In the genomic region with DNA sequence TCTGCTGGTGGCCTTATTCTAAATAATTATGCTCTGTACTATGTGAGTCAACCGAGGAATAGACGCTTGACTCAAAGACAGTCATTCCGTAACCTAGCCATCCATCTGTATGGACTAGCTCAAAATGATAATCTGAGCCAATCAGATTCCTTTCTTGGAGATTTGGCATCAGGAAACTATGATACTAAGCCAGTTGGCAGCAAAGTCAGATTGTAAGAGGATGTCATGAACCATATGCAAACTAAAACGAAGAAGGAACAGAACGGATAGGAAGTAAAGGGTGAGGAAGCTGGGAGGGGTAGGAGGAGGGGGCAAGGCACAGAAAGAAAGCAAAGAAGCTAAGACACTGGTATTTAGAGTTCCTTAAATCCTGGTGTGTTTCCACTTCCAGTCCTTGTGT, we compare ENCODE assay signal across 9 cellular contexts. TPM values are rescaled to one million over a fixed set of nuclear protein-coding genes. Genes with fewer than 3 reads are reported as not detected.
A peak's percentile ranks its signal among the peaks of the same experiment; 100 is the strongest.
DNase-seq lines count a peak whose midpoint lies in the region; ATAC-seq and TF ChIP-seq lines count a peak whose summit lies in the region.
"Had no signal": no experiment of that assay in that cellular context is flagged by ENCODE, and none has a peak within 500 bp of the region (broad histone marks: within the 10 kb centered on the region; RNA-seq: fewer than 3 reads in every experiment).

No MANE protein-coding gene starts in this region.

- intact Hi-C loops in esophagus squamous epithelium (cut with DNase I) = no loop called here
- intact Hi-C loops in activated CD8-positive, alpha-beta T cell treated with anti-CD3 and anti-CD28 coated beads for 36 hours (cut with micrococcal nuclease) = no loop called here

- peaks cover 7% of the 10 kb centered on the region for H3K4me1 Mint-ChIP-seq in T-helper 17 cell
- peaks cover 30% of the 10 kb centered on the region for H3K4me1 Mint-ChIP-seq in nephron
- peaks cover 11% of the 10 kb centered on the region for H3K4me1 Mint-ChIP-seq in activated CD8-positive, alpha-beta T cell treated with anti-CD3 and anti-CD28 coated beads for 36 hours (ENCODE audit: low read depth)

- TF ChIP-seq CTCF in nephron (IDR thresholded peaks at IDR 0.05; ENCODE audit: unreplicated experiment in 3 of 3) (no peak), esophagus squamous epithelium (IDR thresholded peaks at IDR 0.05) (no peak), suprapubic skin (IDR thresholded peaks at IDR 0.05) (no peak)
- no peak for TF ChIP-seq CTCF in activated CD8-positive, alpha-beta T cell treated with anti-CD3 and anti-CD28 coated beads for 36 hours (IDR thresholded peaks at IDR 0.05)

- H3K9me3 Mint-ChIP-seq in nephron = no peaks in the 10 kb centered on the region
- H3K9me3 Mint-ChIP-seq in activated CD8-positive, alpha-beta T cell treated with anti-CD3 and anti-CD28 coated beads for 36 hours = no peaks in the 10 kb centered on the region

- H3K27me3 Mint-ChIP-seq in T-helper 17 cell (peaks cover 14% of the 10 kb centered on the region), nephron (ENCODE audit: low read depth) (no peaks in the 10 kb centered on the region)
- no peaks in the 10 kb centered on the region for H3K27me3 Mint-ChIP-seq in activated CD8-positive, alpha-beta T cell treated with anti-CD3 and anti-CD28 coated beads for 36 hours

- ATAC-seq in GM18909 (IDR thresholded peaks at IDR 0.05; ENCODE audit: poor library complexity, unreplicated experiment) (peak; percentile 69), HG02623 (IDR thresholded peaks at IDR 0.05; ENCODE audit: unreplicated experiment) (peak; percentile 62), T-helper 17 cell (no peak)
- no peak for ATAC-seq in activated CD8-positive, alpha-beta T cell treated with anti-CD3 and anti-CD28 coated beads for 36 hours

- peak overlapping the region; percentile 67 for H3K4me3 Mint-ChIP-seq in T-helper 17 cell
- peak overlapping the region in 1 of 3 experiments; percentile 5 for H3K4me3 Mint-ChIP-seq in nephron
- no peak overlapping the region for H3K4me3 Mint-ChIP-seq in activated CD8-positive, alpha-beta T cell treated with anti-CD3 and anti-CD28 coated beads for 36 hours

- CTCF ChIA-PET in activated CD8-positive, alpha-beta T cell treated with anti-CD3 and anti-CD28 coated beads for 36 hours (lab: Charles Lee) = interaction anchor here (1.0 to 1.3 kb wide), 2 partner anchors 11 to 464 kb away, joined by 3 to 4 read pairs; a partner anchor contains a TSS

- H3K36me3 ChIP-seq in esophagus squamous epithelium (no peaks in the 10 kb centered on the region), suprapubic skin (no peaks in the 10 kb centered on the region)

- H3K36me3 Mint-ChIP-seq in T-helper 17 cell (ENCODE audit: low read depth) (peaks cover 2% of the 10 kb centered on the region), nephron (ENCODE audit: low read depth) (no peaks in the 10 kb centered on the region)
- H3K36me3 Mint-ChIP-seq in activated CD8-positive, alpha-beta T cell treated with anti-CD3 and anti-CD28 coated beads for 36 hours (ENCODE audit: low read depth) = no peaks in the 10 kb centered on the region

- H3K9me3 ChIP-seq in T-helper 17 cell (ENCODE audit: control insufficient read depth, low read length, poor library complexity, severe bottlenecking) = no peaks in the 10 kb centered on the region
- H3K9me3 ChIP-seq in esophagus squamous epithelium = no peaks in the 10 kb centered on the region
- H3K9me3 ChIP-seq in suprapubic skin = no peaks in the 10 kb centered on the region

- no peaks in the 10 kb centered on the region for H3K27me3 ChIP-seq in esophagus squamous epithelium
- no peaks in the 10 kb centered on the region for H3K27me3 ChIP-seq in suprapubic skin

- TF ChIP-seq POLR2A in esophagus squamous epithelium (IDR thresholded peaks at IDR 0.05) = no peak
- TF ChIP-seq POLR2A in suprapubic skin (IDR thresholded peaks at IDR 0.05) = no peak

- 23 to 27% methylated on average over 5 of the region's 5 CpGs for WGBS in esophagus squamous epithelium, 2 donors
- 36% methylated on average over 5 of the region's 5 CpGs for WGBS in suprapubic skin

- DNase-seq in T-helper 17 cell (no peak), NCI-H146 (lab: John Stamatoyannopoulos, UW) (no peak), esophagus squamous epithelium (lab: John Stamatoyannopoulos, UW) (no peak), suprapubic skin (ENCODE audit: low spot score in 2 of 2) (no peak)
- DNase-seq in activated CD8-positive, alpha-beta T cell treated with anti-CD3 and anti-CD28 coated beads for 36 hours = no peak
- DNase-seq: NCI-H2171 had no signal

- no peak overlapping the region for H3K4me3 ChIP-seq in esophagus squamous epithelium
- H3K4me3 ChIP-seq in suprapubic skin = no peak overlapping the region

- H3K27ac ChIP-seq in esophagus squamous epithelium (no peak overlapping the region), suprapubic skin (no peak overlapping the region)

- peaks cover 0 to 25% (median 9%) of the 10 kb centered on the region in 3 donors for H3K4me1 ChIP-seq in esophagus squamous epithelium
- peaks cover 12% of the 10 kb centered on the region for H3K4me1 ChIP-seq in suprapubic skin

- POLR2A ChIA-PET in activated CD8-positive, alpha-beta T cell treated with anti-CD3 and anti-CD28 coated beads for 36 hours (lab: Charles Lee) = interaction anchor here (1.4 kb wide), 1 partner anchor 10 kb away, joined by 3 read pairs; no protein-coding TSS in a partner anchor

- no peak for TF ChIP-seq EP300 in suprapubic skin (IDR thresholded peaks at IDR 0.05)

- H3K27ac Mint-ChIP-seq in T-helper 17 cell (no peak overlapping the region), nephron (peak overlapping the region; percentile 96 to 98 (median 97))
- H3K27ac Mint-ChIP-seq in activated CD8-positive, alpha-beta T cell treated with anti-CD3 and anti-CD28 coated beads for 36 hours = no peak overlapping the region

RNA-seq across cellular contexts. Expression of a gene that starts 10.7 kb away (rescaled TPM):
- total RNA-seq in T-helper 17 cell = 10 to 100 TPM; 48.7 to 53.0 TPM
- total RNA-seq in esophagus squamous epithelium = 10 to 100 TPM; 11.3 to 33.7 (median 22.1) TPM
- 10 to 100 TPM; 19.4 to 19.5 TPM for total RNA-seq in activated CD8-positive, alpha-beta T cell treated with anti-CD3 and anti-CD28 coated beads for 36 hours
- total RNA-seq in suprapubic skin = 10 to 100 TPM; 27.6 to 41.0 (median 32.1) TPM

Comparison
In these comparisons a context has a peak if more than half of its experiments do, and no peak if none do; other contexts are left out.
1. ATAC-seq: peak in GM18909 (single experiment) and HG02623 (single experiment); none in T-helper 17 cell (single experiment) and activated CD8-positive, alpha-beta T cell treated with anti-CD3 and anti-CD28 coated beads for 36 hours (single experiment).
2. H3K27ac Mint-ChIP-seq: peak in nephron (3 of 3); none in T-helper 17 cell (single experiment) and activated CD8-positive, alpha-beta T cell treated with anti-CD3 and anti-CD28 coated beads for 36 hours (single experiment).